Comparison of ENCODE assay signal across 15 cellular contexts in genomic region chr6:166834049-166834448, GRCh38.
DNase-seq lines count a peak whose midpoint lies in the region; ATAC-seq, FAIRE-seq and TF ChIP-seq lines count a peak whose summit lies in the region.
"Had no signal": no experiment of that assay in that cellular context is flagged by ENCODE, and none has a peak within 500 bp of the region (broad histone marks: within the 10 kb centered on the region; RNA-seq: fewer than 3 reads in every experiment).

No MANE protein-coding gene starts in this region.

- H3K4me3 ChIP-seq in small intestine (ENCODE audit: low read depth in 1 of 2, low read length in 2 of 2) = no peak overlapping the region
- H3K4me3 ChIP-seq: A549, HAP-1 had no signal

- no peaks in the 10 kb centered on the region for H3K9me3 ChIP-seq in small intestine (ENCODE audit: control insufficient read depth, low read depth)
- H3K9me3 ChIP-seq: A549, BE2C, HAP-1 had no signal

- POLR2A ChIA-PET in T-cell (lab: Charles Lee) = no interaction called here

- no peak overlapping the region for H3K4me3 Mint-ChIP-seq in activated T-cell treated with anti-CD3 and anti-CD28 coated beads, Interleukin-2, amount 50 U/mL, for 72 hours
- no peak overlapping the region for H3K4me3 Mint-ChIP-seq in activated T-cell treated with anti-CD3 and anti-CD28 coated beads, Interleukin-2, amount 50 U/mL, for 24 hours
- no peak overlapping the region for H3K4me3 Mint-ChIP-seq in activated T-helper 17 cell treated with anti-CD3 and anti-CD28 coated beads, Interleukin-2, amount 50 U/mL, for 72 hours
- no peak overlapping the region for H3K4me3 Mint-ChIP-seq in T-cell
- H3K4me3 Mint-ChIP-seq: CD4-positive, alpha-beta memory T cell had no signal

- peaks cover 13% of the 10 kb centered on the region for H3K4me1 Mint-ChIP-seq in activated T-cell treated with anti-CD3 and anti-CD28 coated beads, Interleukin-2, amount 50 U/mL, for 72 hours (ENCODE audit: low read depth)
- peaks cover 16% of the 10 kb centered on the region for H3K4me1 Mint-ChIP-seq in activated T-cell treated with anti-CD3 and anti-CD28 coated beads, Interleukin-2, amount 50 U/mL, for 24 hours (ENCODE audit: low read depth)
- H3K4me1 Mint-ChIP-seq in activated T-helper 17 cell treated with anti-CD3 and anti-CD28 coated beads, Interleukin-2, amount 50 U/mL, for 72 hours = peaks cover 20% of the 10 kb centered on the region
- peaks cover 0 to 2% (median 0%) of the 10 kb centered on the region in 3 donors for H3K4me1 Mint-ChIP-seq in T-cell

- no peaks in the 10 kb centered on the region for H3K36me3 ChIP-seq in small intestine (ENCODE audit: control insufficient read depth in 2 of 2, insufficient read depth in 2 of 2, low read length in 2 of 2)
- H3K36me3 ChIP-seq: BE2C, HAP-1 had no signal

- peak; percentile 57 for FAIRE-seq in GM12891 (lab: Jason Lieb, UNC)
- no peak for FAIRE-seq in small intestine (lab: Jason Lieb, UNC)
- FAIRE-seq: A549, H1, HTR-8/SVneo had no signal

- CTCF ChIA-PET in T-cell (lab: Charles Lee) = no interaction called here

- H3K4me1 ChIP-seq in small intestine (ENCODE audit: control insufficient read depth in 2 of 2, insufficient read depth in 1 of 2, low read depth in 1 of 2, low read length in 1 of 2) = no peaks in the 10 kb centered on the region
- H3K4me1 ChIP-seq: A549, BE2C, HAP-1 had no signal

- peak; percentile 60 to 68 for ATAC-seq in activated T-cell treated with anti-CD3 and anti-CD28 coated beads, Interleukin-2, amount 50 U/mL, for 72 hours (replicated peaks in 1 of 2)
- ATAC-seq in activated T-helper 17 cell treated with anti-CD3 and anti-CD28 coated beads, Interleukin-2, amount 50 U/mL, for 72 hours (replicated peaks) = peak; percentile 76
- ATAC-seq in T-cell (replicated peaks in 1 of 4) = no peak
- ATAC-seq: A549, HepG2 had no signal

- H3K9me3 Mint-ChIP-seq in activated T-cell treated with anti-CD3 and anti-CD28 coated beads, Interleukin-2, amount 50 U/mL, for 72 hours = peaks cover 1 to 10% of the 10 kb centered on the region in 2 donors
- peaks cover 2% of the 10 kb centered on the region for H3K9me3 Mint-ChIP-seq in activated T-cell treated with anti-CD3 and anti-CD28 coated beads, Interleukin-2, amount 50 U/mL, for 24 hours
- H3K9me3 Mint-ChIP-seq in activated T-helper 17 cell treated with anti-CD3 and anti-CD28 coated beads, Interleukin-2, amount 50 U/mL, for 72 hours = peaks cover 17% of the 10 kb centered on the region
- peaks cover 0 to 9% (median 0%) of the 10 kb centered on the region in 3 donors for H3K9me3 Mint-ChIP-seq in T-cell

- H3K27ac Mint-ChIP-seq in activated T-cell treated with anti-CD3 and anti-CD28 coated beads, Interleukin-2, amount 50 U/mL, for 72 hours = no peak overlapping the region
- H3K27ac Mint-ChIP-seq in activated T-cell treated with anti-CD3 and anti-CD28 coated beads, Interleukin-2, amount 50 U/mL, for 24 hours = no peak overlapping the region
- H3K27ac Mint-ChIP-seq in activated T-helper 17 cell treated with anti-CD3 and anti-CD28 coated beads, Interleukin-2, amount 50 U/mL, for 72 hours = peak overlapping the region; percentile 31
- no peak overlapping the region for H3K27ac Mint-ChIP-seq in T-cell
- H3K27ac Mint-ChIP-seq: CD4-positive, alpha-beta memory T cell had no signal

- TF ChIP-seq POLR2A in GM12891 (IDR thresholded peaks at IDR 0.05; ENCODE audit: low read depth, low read length) = no peak

- no peaks in the 10 kb centered on the region for H3K27me3 ChIP-seq in small intestine (ENCODE audit: control insufficient read depth in 2 of 2, insufficient read depth in 2 of 2, low read length in 2 of 2)
- H3K27me3 ChIP-seq: BE2C had no signal

- no peak overlapping the region for H3K27ac ChIP-seq in small intestine (ENCODE audit: low read depth in 1 of 2, low read length in 1 of 2)
- H3K27ac ChIP-seq: A549, C4-2B had no signal

- DNase-seq in activated T-cell treated with anti-CD3 and anti-CD28 coated beads, Interleukin-2, amount 50 U/mL, for 72 hours = no peak
- DNase-seq in activated T-cell treated with anti-CD3 and anti-CD28 coated beads, Interleukin-2, amount 50 U/mL, for 24 hours = no peak
- DNase-seq in GM12891 (ENCODE audit: insufficient read length, low spot score) = no peak
- DNase-seq in small intestine = no peak
- DNase-seq in T-cell = no peak
- DNase-seq: BE2C; CD4-positive, alpha-beta memory T cell; DMS79 had no signal

- WGBS in small intestine, 3 donors = 63 to 80% (median 76%) methylated on average over 4 of the region's 4 CpGs

- H3K27me3 Mint-ChIP-seq in activated T-cell treated with anti-CD3 and anti-CD28 coated beads, Interleukin-2, amount 50 U/mL, for 72 hours (ENCODE audit: low read depth) = peaks cover 5% of the 10 kb centered on the region
- H3K27me3 Mint-ChIP-seq in activated T-cell treated with anti-CD3 and anti-CD28 coated beads, Interleukin-2, amount 50 U/mL, for 24 hours = no peaks in the 10 kb centered on the region
- H3K27me3 Mint-ChIP-seq in activated T-helper 17 cell treated with anti-CD3 and anti-CD28 coated beads, Interleukin-2, amount 50 U/mL, for 72 hours = no peaks in the 10 kb centered on the region
- H3K27me3 Mint-ChIP-seq in T-cell = no peaks in the 10 kb centered on the region

- peaks cover 3 to 9% of the 10 kb centered on the region in 2 donors for H3K36me3 Mint-ChIP-seq in activated T-cell treated with anti-CD3 and anti-CD28 coated beads, Interleukin-2, amount 50 U/mL, for 72 hours (ENCODE audit: insufficient read depth in 2 of 2)
- no peaks in the 10 kb centered on the region for H3K36me3 Mint-ChIP-seq in activated T-cell treated with anti-CD3 and anti-CD28 coated beads, Interleukin-2, amount 50 U/mL, for 24 hours (ENCODE audit: low read depth)
- H3K36me3 Mint-ChIP-seq in activated T-helper 17 cell treated with anti-CD3 and anti-CD28 coated beads, Interleukin-2, amount 50 U/mL, for 72 hours (ENCODE audit: low read depth) = no peaks in the 10 kb centered on the region
- H3K36me3 Mint-ChIP-seq in T-cell = peaks cover 4% of the 10 kb centered on the region

TF ChIP-seq in GM12891, 5 proteins besides CTCF, POLR2A, EP300 and RAD21:
- TF ChIP-seq POLR2AphosphoS5 (IDR thresholded peaks at IDR 0.05; ENCODE audit: low read depth, low read length) = no peak
- TF ChIP-seq SPI1 (IDR thresholded peaks at IDR 0.05; ENCODE audit: low read depth, low read length) = no peak
- TF ChIP-seq POU2F2 (IDR thresholded peaks at IDR 0.05; ENCODE audit: low read depth, low read length) = no peak
- no peak for TF ChIP-seq PAX5 (IDR thresholded peaks at IDR 0.05; ENCODE audit: insufficient read depth, low read length, severe bottlenecking)
- no peak for TF ChIP-seq TAF1 (IDR thresholded peaks at IDR 0.05; ENCODE audit: low read depth, low read length)

Comparison
In these comparisons a context has a peak if more than half of its experiments do, and no peak if none do; other contexts are left out.
1. ATAC-seq: peak in activated T-cell treated with anti-CD3 and anti-CD28 coated beads, Interleukin-2, amount 50 U/mL, for 72 hours (2 of 2) and activated T-helper 17 cell treated with anti-CD3 and anti-CD28 coated beads, Interleukin-2, amount 50 U/mL, for 72 hours (single experiment); none in T-cell (0 of 4).